9 cellular contexts compared by ENCODE assay signal in genomic region chr4:129218355-129218754, GRCh38.
DNase-seq lines count a peak whose midpoint lies in the region; TF ChIP-seq lines count a peak whose summit lies in the region.
"Had no signal": no experiment of that assay in that cellular context is flagged by ENCODE, and none has a peak within 500 bp of the region (broad histone marks: within the 10 kb centered on the region; RNA-seq: fewer than 3 reads in every experiment).

No MANE protein-coding gene starts in this region.

- H3K4me2 ChIP-seq in OCI-LY3 (ENCODE audit: low read length), result peak overlapping the region; percentile 32
- no peak overlapping the region for H3K4me2 ChIP-seq in PC-9

- no peaks in the 10 kb centered on the region for H3K9me3 Mint-ChIP-seq in activated CD4-positive, alpha-beta T cell treated with anti-CD3 and anti-CD28 coated beads, Interleukin-2, amount 10 ng/mL, durations not matched to agents 24 days and 14 days
- H3K9me3 Mint-ChIP-seq: stimulated activated naive CD8-positive, alpha-beta T cell treated with anti-CD3 and anti-CD28 coated beads, Interleukin-15, Interleukin-2, amounts not matched to agents 100 ng/mL and 50 ng/mL, for 24 hours had no signal

- H3K27me3 Mint-ChIP-seq in activated CD4-positive, alpha-beta T cell treated with anti-CD3 and anti-CD28 coated beads, Interleukin-2, amount 10 ng/mL, durations not matched to agents 24 days and 14 days, result peaks cover 4% of the 10 kb centered on the region
- H3K27me3 Mint-ChIP-seq: stimulated activated naive CD8-positive, alpha-beta T cell treated with anti-CD3 and anti-CD28 coated beads, Interleukin-15, Interleukin-2, amounts not matched to agents 100 ng/mL and 50 ng/mL, for 24 hours had no signal

- no peak overlapping the region for H3K27ac ChIP-seq in OCI-LY3 (ENCODE audit: low read length)
- peak overlapping the region in 1 of 2 donors; percentile 31 for H3K27ac ChIP-seq in tibial artery
- H3K27ac ChIP-seq in PC-9, result no peak overlapping the region

- no TSS peak for BruUV-seq in PC-9 (replicated peaks; lab: Mats Ljungman, UMichigan)

- H3K79me2 ChIP-seq in OCI-LY3 (ENCODE audit: low read length) (no peaks in the 10 kb centered on the region), PC-9 (ENCODE audit: low read depth) (no peaks in the 10 kb centered on the region)

- no peak overlapping the region for H3K9ac ChIP-seq in OCI-LY3 (ENCODE audit: low read length)

- POLR2A ChIA-PET in PC-9 (lab: Charles Lee; ENCODE audit: unreplicated experiment), result no interaction called here

- H3K36me3 Mint-ChIP-seq in activated CD4-positive, alpha-beta T cell treated with anti-CD3 and anti-CD28 coated beads, Interleukin-2, amount 10 ng/mL, durations not matched to agents 24 days and 14 days (ENCODE audit: low read depth), result no peaks in the 10 kb centered on the region

- H3K4me3 Mint-ChIP-seq in activated CD4-positive, alpha-beta T cell treated with anti-CD3 and anti-CD28 coated beads, Interleukin-2, amount 10 ng/mL, durations not matched to agents 24 days and 14 days, result no peak overlapping the region
- H3K4me3 Mint-ChIP-seq: stimulated activated naive CD8-positive, alpha-beta T cell treated with anti-CD3 and anti-CD28 coated beads, Interleukin-15, Interleukin-2, amounts not matched to agents 100 ng/mL and 50 ng/mL, for 24 hours had no signal

- H3K27me3 ChIP-seq in OCI-LY3 (ENCODE audit: low read depth, low read length) (no peaks in the 10 kb centered on the region), tibial artery (no peaks in the 10 kb centered on the region), PC-9 (ENCODE audit: insufficient read depth, low read depth) (no peaks in the 10 kb centered on the region)

- H3K4me1 ChIP-seq in OCI-LY3 (ENCODE audit: low read length) (0 out of 2 replicates have a peak, but pooled peaks cover 2% of the 10 kb centered on the region), tibial artery (peaks cover 0 to 12% (median 0%) of the 10 kb centered on the region in 4 donors), PC-9 (replicated peaks; ENCODE audit: insufficient read depth) (no peaks in the 10 kb centered on the region)

- no peaks in the 10 kb centered on the region for H3K9me3 ChIP-seq in OCI-LY3 (ENCODE audit: insufficient read depth, low read length)
- H3K9me3 ChIP-seq in tibial artery, result no peaks in the 10 kb centered on the region
- H3K9me3 ChIP-seq in PC-9 (ENCODE audit: insufficient read depth, low read depth), result no peaks in the 10 kb centered on the region

- TF ChIP-seq CTCF in OCI-LY3 (IDR thresholded peaks at IDR 0.05; ENCODE audit: low read depth, low read length), result peak; percentile 82
- peak; percentile 24 to 35 for TF ChIP-seq CTCF in tibial artery (IDR thresholded peaks at IDR 0.05)
- TF ChIP-seq CTCF in PC-9 (conservative IDR thresholded peaks at IDR 0.05), result no peak

- peak overlapping the region; percentile 23; the same call in 1 of the 2 replicates for H3K4me3 ChIP-seq in OCI-LY3 (ENCODE audit: low read length)
- H3K4me3 ChIP-seq in tibial artery, result peak overlapping the region in 1 of 2 donors; percentile 11
- H3K4me3 ChIP-seq in PC-9, result no peak overlapping the region

- H2AFZ ChIP-seq in OCI-LY3 (ENCODE audit: low read depth, low read length) (peak overlapping the region; percentile 48), PC-9 (no peak overlapping the region)

- CTCF ChIA-PET in PC-9 (lab: Charles Lee), result no interaction called here

- intact Hi-C loops in tibial artery (cut with DNase I; ENCODE audit: low total_unique reads), result loop anchor here (5.0 kb wide), 1 partner anchor 424 kb away; no protein-coding TSS in a partner anchor
- intact Hi-C loops in PC-9 (cut with micrococcal nuclease; ENCODE audit: unreplicated experiment), result no loop called here
- intact Hi-C loops in activated CD4-positive, alpha-beta T cell treated with anti-CD3 and anti-CD28 coated beads, Interleukin-2, amount 10 ng/mL, durations not matched to agents 24 days and 14 days (cut with micrococcal nuclease), result no loop called here

- H3K4me1 Mint-ChIP-seq in activated CD4-positive, alpha-beta T cell treated with anti-CD3 and anti-CD28 coated beads, Interleukin-2, amount 10 ng/mL, durations not matched to agents 24 days and 14 days, result no peaks in the 10 kb centered on the region

- no peak overlapping the region for H3K27ac Mint-ChIP-seq in activated CD4-positive, alpha-beta T cell treated with anti-CD3 and anti-CD28 coated beads, Interleukin-2, amount 10 ng/mL, durations not matched to agents 24 days and 14 days
- H3K27ac Mint-ChIP-seq: stimulated activated naive CD8-positive, alpha-beta T cell treated with anti-CD3 and anti-CD28 coated beads, Interleukin-15, Interleukin-2, amounts not matched to agents 100 ng/mL and 50 ng/mL, for 24 hours had no signal

- no peaks in the 10 kb centered on the region for H3F3A ChIP-seq in PC-9 (ENCODE audit: insufficient read depth, low read depth)

- H3K9me2 ChIP-seq in PC-9 (ENCODE audit: insufficient read depth), result no peaks in the 10 kb centered on the region

- DNase-seq in NCI-H2081 (lab: John Stamatoyannopoulos, UW) (peak; percentile 43 to 49), NCI-H2081 treated with DMSO at 0.1 percent for 48 hours (lab: John Stamatoyannopoulos, UW) (no peak), glomerular visceral epithelial cell (ENCODE audit: extremely low spot score) (peak; percentile 49), tibial artery (no peak), GDM1 (lab: John Stamatoyannopoulos, UW) (no peak), PC-9 (no peak)
- DNase-seq in activated CD4-positive, alpha-beta T cell treated with anti-CD3 and anti-CD28 coated beads, Interleukin-2, amount 10 ng/mL, durations not matched to agents 24 days and 14 days, result no peak

- H3K36me3 ChIP-seq in OCI-LY3 (replicated peaks; ENCODE audit: low read depth, low read length) (no peaks in the 10 kb centered on the region), tibial artery (no peaks in the 10 kb centered on the region), PC-9 (ENCODE audit: low read depth) (no peaks in the 10 kb centered on the region)

- no peaks in the 10 kb centered on the region for H4K20me1 ChIP-seq in OCI-LY3 (ENCODE audit: insufficient read depth, low read length)
- H4K20me1 ChIP-seq in PC-9 (ENCODE audit: insufficient read depth), result no peaks in the 10 kb centered on the region

Comparison
In these comparisons a context has a peak if more than half of its experiments do, and no peak if none do; other contexts are left out.
1. DNase-seq: peak in NCI-H2081 (2 of 2) and glomerular visceral epithelial cell (single experiment); none in NCI-H2081 treated with DMSO at 0.1 percent for 48 hours (single experiment), tibial artery (0 of 2), GDM1 (single experiment), PC-9 (0 of 2) and activated CD4-positive, alpha-beta T cell treated with anti-CD3 and anti-CD28 coated beads, Interleukin-2, amount 10 ng/mL, durations not matched to agents 24 days and 14 days (single experiment).